8 cellular contexts compared by ENCODE assay signal in genomic region chr2:240136671-240137292, GRCh38. TPM values are rescaled to one million over a fixed set of nuclear protein-coding genes. Genes with fewer than 3 reads are reported as not detected.
DNase-seq lines count a peak whose midpoint lies in the region; ATAC-seq and TF ChIP-seq lines count a peak whose summit lies in the region.

No MANE protein-coding gene starts in this region.

- TF ChIP-seq POLR2A in right lobe of liver (IDR thresholded peaks at IDR 0.05) (no peak), suprapubic skin (IDR thresholded peaks at IDR 0.05) (no peak)

- H3K9me3 ChIP-seq in right lobe of liver = no peaks in the 10 kb centered on the region
- no peaks in the 10 kb centered on the region for H3K9me3 ChIP-seq in suprapubic skin

- H4K20me1 ChIP-seq in KMS-11 (ENCODE audit: insufficient read depth) = no peaks in the 10 kb centered on the region

- peaks cover 10% of the 10 kb centered on the region; the same call in 1 of the 2 replicates for H3K27me3 ChIP-seq in KMS-11 (ENCODE audit: insufficient read depth, low read depth)
- peaks cover 8% of the 10 kb centered on the region for H3K27me3 ChIP-seq in brain microvascular endothelial cell (replicated peaks)
- H3K27me3 ChIP-seq in right lobe of liver = no peaks in the 10 kb centered on the region
- no peaks in the 10 kb centered on the region for H3K27me3 ChIP-seq in suprapubic skin

- peaks cover 4% of the 10 kb centered on the region for H3K4me1 ChIP-seq in KMS-11 (ENCODE audit: low read depth, poor library complexity, severe bottlenecking)
- peaks cover 0 to 11% (median 2%) of the 10 kb centered on the region in 4 donors for H3K4me1 ChIP-seq in right lobe of liver
- peaks cover 22% of the 10 kb centered on the region for H3K4me1 ChIP-seq in suprapubic skin

- H3K9ac ChIP-seq in KMS-11 = peak overlapping the region; percentile 62; the same call in 1 of the 2 replicates

- peak; percentile 8 to 41 (median 16) for ATAC-seq in right lobe of liver

- intact Hi-C loops in right lobe of liver (cut with DNase I) = no loop called here

- in situ Hi-C loops in brain microvascular endothelial cell (cut with HindIII; ENCODE audit: low pct_ligation_motif_present, low sequenced_read_pairs) = no loop called here

- H3K27ac ChIP-seq in KMS-11 (no peak overlapping the region), brain microvascular endothelial cell (no peak overlapping the region), right lobe of liver (no peak overlapping the region), suprapubic skin (peak overlapping the region; percentile 67)

- DNase-seq in activated T-cell treated with anti-CD3 and anti-CD28 coated beads for 1 hour (ENCODE audit: low read depth) = peak; percentile 6
- DNase-seq in activated T-cell treated with anti-CD3 and anti-CD28 coated beads, Interleukin-2, amount 50 U/mL, for 1 hour = no peak
- no peak for DNase-seq in brain microvascular endothelial cell
- DNase-seq in right lobe of liver = no peak
- no peak for DNase-seq in suprapubic skin (ENCODE audit: low spot score in 2 of 2)
- no peak for DNase-seq in retina
- no peak for DNase-seq in NCI-H524 treated with DMSO at 0.1 percent for 48 hours (lab: John Stamatoyannopoulos, UW)

- peak overlapping the region; percentile 99 for H2AFZ ChIP-seq in KMS-11 (ENCODE audit: low read depth)

- H3K4me2 ChIP-seq in KMS-11 = peak overlapping the region; percentile 71

- TF ChIP-seq EP300 in suprapubic skin (IDR thresholded peaks at IDR 0.05) = no peak

- H3K4me3 ChIP-seq in KMS-11 (IDR thresholded peaks at IDR 0.05; ENCODE audit: insufficient read depth, low read depth, low read length) (no peak overlapping the region), brain microvascular endothelial cell (ENCODE audit: low read depth, low read length) (peak overlapping the region; percentile 88), right lobe of liver (peak overlapping the region; percentile 95 to 99 (median 95)), suprapubic skin (peak overlapping the region; percentile 94)

- TF ChIP-seq CTCF in KMS-11 (conservative IDR thresholded peaks at IDR 0.05; ENCODE audit: low read depth, low read length) (no peak), brain microvascular endothelial cell (IDR thresholded peaks at IDR 0.05; ENCODE audit: low read depth, low read length, missing control alignments) (no peak), right lobe of liver (IDR thresholded peaks at IDR 0.05) (no peak), suprapubic skin (IDR thresholded peaks at IDR 0.05) (no peak)

- no peaks in the 10 kb centered on the region for H3K36me3 ChIP-seq in KMS-11 (ENCODE audit: insufficient read depth)
- peaks cover 11% of the 10 kb centered on the region for H3K36me3 ChIP-seq in brain microvascular endothelial cell (replicated peaks)
- peaks cover 0 to 19% (median 6%) of the 10 kb centered on the region in 4 donors for H3K36me3 ChIP-seq in right lobe of liver
- peaks cover 19% of the 10 kb centered on the region for H3K36me3 ChIP-seq in suprapubic skin

- peaks cover 15% of the 10 kb centered on the region for H3K79me2 ChIP-seq in KMS-11 (ENCODE audit: insufficient read depth, low read depth)

- WGBS in right lobe of liver (ENCODE audit: insufficient coverage, low coverage, low lambda C conversion rate, missing lambda C conversion rate) = 35% methylated on average over 29 of the region's 36 CpGs
- 54% methylated on average over 19 of the region's 36 CpGs for WGBS in suprapubic skin

RNA-seq across cellular contexts. Expression of gene COPS9, which starts 0.7 kb away (rescaled TPM):
- total RNA-seq in right lobe of liver = 10 to 100 TPM; 33.1 to 66.1 (median 45.8) TPM
- 100 to 1,000 TPM in 3 of 4 donors, 10 to 100 TPM in 1; 30.6 to 178 (median 143) TPM for total RNA-seq in suprapubic skin

RNA-seq across cellular contexts. Expression of gene OTOS, which starts 3.7 kb away (rescaled TPM):
- total RNA-seq in right lobe of liver (not detected), suprapubic skin (not detected)
